ENCODE assay signal across 8 cellular contexts in genomic region chr17:75109407-75110236, GRCh38. TPM values are rescaled to one million over a fixed set of nuclear protein-coding genes. Genes with fewer than 3 reads are reported as not detected.
A peak's percentile ranks its signal among the peaks of the same experiment; 100 is the strongest.
DNase-seq lines count a peak whose midpoint lies in the region; ATAC-seq and TF ChIP-seq lines count a peak whose summit lies in the region.

Gene ARMC7 (plus strand): TSS chr17:75109969. CDS start chr17:75110289, 320 bp downstream.

- H3K27me3 Mint-ChIP-seq in activated CD8-positive, alpha-beta memory T cell treated with anti-CD3 and anti-CD28 coated beads, Interleukin-2, amount 10 ng/mL, durations not matched to agents 7 days and 5 days = no peaks in the 10 kb centered on the region
- H3K27me3 Mint-ChIP-seq in endothelial cell (ENCODE audit: unreplicated experiment) = peaks cover 10% of the 10 kb centered on the region

- ATAC-seq in GM21360 (IDR thresholded peaks at IDR 0.05; ENCODE audit: unreplicated experiment) = peak; percentile 56
- peak; percentile 88 for ATAC-seq in activated CD8-positive, alpha-beta memory T cell treated with anti-CD3 and anti-CD28 coated beads, Interleukin-2, amount 10 ng/mL, durations not matched to agents 7 days and 5 days

- H3K36me3 Mint-ChIP-seq in activated CD8-positive, alpha-beta memory T cell treated with anti-CD3 and anti-CD28 coated beads, Interleukin-2, amount 10 ng/mL, durations not matched to agents 7 days and 5 days = peaks cover 16% of the 10 kb centered on the region
- H3K36me3 Mint-ChIP-seq in endothelial cell (ENCODE audit: low read depth, unreplicated experiment) = peaks cover 21% of the 10 kb centered on the region

- H3K9me3 Mint-ChIP-seq in activated CD8-positive, alpha-beta memory T cell treated with anti-CD3 and anti-CD28 coated beads, Interleukin-2, amount 10 ng/mL, durations not matched to agents 7 days and 5 days (ENCODE audit: low read depth) = no peaks in the 10 kb centered on the region
- H3K9me3 Mint-ChIP-seq in endothelial cell (ENCODE audit: unreplicated experiment) = no peaks in the 10 kb centered on the region

- CTCF ChIA-PET in activated CD8-positive, alpha-beta memory T cell treated with anti-CD3 and anti-CD28 coated beads, Interleukin-2, amount 10 ng/mL, durations not matched to agents 7 days and 5 days (lab: Charles Lee) = interaction anchor here (0.6 to 11.2 kb wide), 9 partner anchors 18 to 152 kb away, joined by 3 to 257 read pairs (median 7); partner anchors contain the start of genes MRPL58, NT5C and NUP85

- H3K4me3 Mint-ChIP-seq in activated CD8-positive, alpha-beta memory T cell treated with anti-CD3 and anti-CD28 coated beads, Interleukin-2, amount 10 ng/mL, durations not matched to agents 7 days and 5 days = peak within 1 kb of the TSS; percentile 88
- H3K4me3 Mint-ChIP-seq in endothelial cell (ENCODE audit: unreplicated experiment) = peak within 1 kb of the TSS; percentile 95

- peak within 1 kb of the TSS; percentile 90 for H3K27ac Mint-ChIP-seq in activated CD8-positive, alpha-beta memory T cell treated with anti-CD3 and anti-CD28 coated beads, Interleukin-2, amount 10 ng/mL, durations not matched to agents 7 days and 5 days
- H3K27ac Mint-ChIP-seq in endothelial cell (ENCODE audit: unreplicated experiment) = peak within 1 kb of the TSS; percentile 30

- no peak for TF ChIP-seq CTCF in endothelial cell (IDR thresholded peaks at IDR 0.05; ENCODE audit: unreplicated experiment)

- H3K4me1 Mint-ChIP-seq in activated CD8-positive, alpha-beta memory T cell treated with anti-CD3 and anti-CD28 coated beads, Interleukin-2, amount 10 ng/mL, durations not matched to agents 7 days and 5 days = peaks cover 35% of the 10 kb centered on the region
- peaks cover 59% of the 10 kb centered on the region for H3K4me1 Mint-ChIP-seq in endothelial cell (ENCODE audit: unreplicated experiment)

- DNase-seq in CMK (ENCODE audit: low read depth) = peak; percentile 76
- DNase-seq in HUDEP-2 (lab: John Stamatoyannopoulos, UW; ENCODE audit: unreplicated experiment in 76 of 76) = peak in 72 of 76 experiments; percentile 16 to 93 (median 77)
- peak; percentile 87 for DNase-seq in NOMO-1 treated with dmso at 0.1 percent for 144 hours (lab: John Stamatoyannopoulos, UW; ENCODE audit: unreplicated experiment)
- DNase-seq in activated CD8-positive, alpha-beta memory T cell treated with anti-CD3 and anti-CD28 coated beads, Interleukin-2, amount 10 ng/mL, durations not matched to agents 7 days and 5 days = peak; percentile 93
- peak; percentile 89 for DNase-seq in endothelial cell (ENCODE audit: low spot score)
- peak; percentile 85 for DNase-seq in middle frontal gyrus (ENCODE audit: extremely low spot score, low spot score)
- peak; percentile 75 to 84 for DNase-seq in stimulated activated CD8-positive, alpha-beta memory T cell treated with anti-CD3 and anti-CD28 coated beads, Interleukin-2, amount 100 ng/mL, for 1 hour (ENCODE audit: low read depth in 2 of 2)

RNA-seq across cellular contexts. Expression of gene ARMC7, which starts in this region (rescaled TPM):
- total RNA-seq in activated CD8-positive, alpha-beta memory T cell treated with anti-CD3 and anti-CD28 coated beads, Interleukin-2, amount 10 ng/mL, durations not matched to agents 7 days and 5 days = 10 to 100 TPM; 13.5 to 14.5 TPM
- total RNA-seq in endothelial cell (ENCODE audit: unreplicated experiment) = 43.4 TPM

Comparison
In these comparisons a context has a peak if more than half of its experiments do, and no peak if none do; other contexts are left out.
1. Peak in every context shown above with its lines: DNase-seq and ATAC-seq.